In genomic region chr2:134109725-134110124, GRCh38 we compare ENCODE assay signal across 23 cellular contexts.
"Had no signal": no experiment of that assay in that cellular context is flagged by ENCODE, and none has a peak within 500 bp of the region (broad histone marks: within the 10 kb centered on the region; RNA-seq: fewer than 3 reads in every experiment).

No MANE protein-coding gene starts in this region.

- H3K9me3 ChIP-seq: lower lobe of right lung, neutrophil, ovary, testis, thyroid gland, upper lobe of left lung, vagina had no signal

- H3K4me3 ChIP-seq: lower lobe of right lung, ovary, skin epidermis, stomach, thyroid gland, transverse colon, upper lobe of left lung, vagina had no signal

- H3K4me1 ChIP-seq: lower lobe of right lung, stomach, testis, thyroid gland, transverse colon, upper lobe of left lung, vagina had no signal

- H3K27ac ChIP-seq: lower lobe of right lung, neutrophil, ovary, skin epidermis, stomach, testis, thyroid gland, transverse colon, upper lobe of left lung, vagina had no signal

- H3K36me3 ChIP-seq: lower lobe of right lung, neutrophil, ovary, stomach, thyroid gland, transverse colon, upper lobe of left lung, vagina had no signal

- DNase-seq: hypothalamus; immature natural killer cell; lower lobe of right lung; mammary epithelial cell; mesenchymal stem cell; naive thymus-derived CD8-positive, alpha-beta T cell; occipital lobe; ovary; retina; stimulated activated CD4-positive, alpha-beta T cell treated with anti-CD3 and anti-CD28 coated beads, Interleukin-12 subunit alpha, Interleukin-12 subunit beta, amount 100 ng/mL, for 4 hours; stimulated activated CD4-positive, alpha-beta T cell treated with anti-CD3 and anti-CD28 coated beads, Interleukin-15, amount 100 ng/mL, for 24 hours; stimulated activated CD4-positive, alpha-beta T cell treated with anti-CD3 and anti-CD28 coated beads, Interleukin-2, amount 100 ng/mL, for 24 hours; stimulated activated CD4-positive, alpha-beta T cell treated with anti-CD3 and anti-CD28 coated beads, Interleukin-4, amount 100 ng/mL, for 1 hour; stimulated activated naive B cell treated with anti-CD40 and anti-IgM and Interleukin-4, amounts not matched to agents 10 μg/mL and 1 μg/mL and 100 μg/mL, for 72 hours; stimulated activated naive CD8-positive, alpha-beta T cell treated with anti-CD3 and anti-CD28 coated beads, Interleukin-15, Interleukin-2, amounts not matched to agents 100 U/mL and 50 U/mL, for 24 hours; stomach; testis; thyroid gland; transverse colon had no signal

- H3K27me3 ChIP-seq: neutrophil, ovary, stomach, testis, thyroid gland, transverse colon, upper lobe of left lung, vagina had no signal
